Comparison of ENCODE assay signal across 16 cellular contexts in genomic region chr12:117564885-117565284, GRCh38.
"Had no signal": no experiment of that assay in that cellular context is flagged by ENCODE, and none has a peak within 500 bp of the region (broad histone marks: within the 10 kb centered on the region; RNA-seq: fewer than 3 reads in every experiment).

No MANE protein-coding gene starts in this region.

- H3K4me1 Mint-ChIP-seq: activated CD4-positive, alpha-beta memory T cell treated with anti-CD3 and anti-CD28 coated beads, Interleukin-2, amount 10 ng/mL, durations not matched to agents 7 days and 5 days; stimulated activated naive B cell treated with anti-CD40 and anti-IgM and Interleukin-4, amounts not matched to agents 10 μg/mL and 1 μg/mL and 100 μg/mL, for 72 hours had no signal

- H3K27me3 ChIP-seq: breast epithelium, gastrocnemius medialis, left lung, right lobe of liver had no signal

- H3K36me3 Mint-ChIP-seq: activated naive CD8-positive, alpha-beta T cell; stimulated activated naive B cell treated with anti-CD40 and anti-IgM and Interleukin-4, amounts not matched to agents 10 μg/mL and 1 μg/mL and 100 μg/mL, for 72 hours had no signal

- H3K36me3 ChIP-seq: breast epithelium, gastrocnemius medialis, left lung, right lobe of liver, spleen had no signal

- ATAC-seq: gastrocnemius medialis; left lung; right lobe of liver; stimulated activated naive B cell treated with anti-CD40 and anti-IgM and Interleukin-4, amounts not matched to agents 10 μg/mL and 1 μg/mL and 100 μg/mL, for 72 hours had no signal

- H3K4me3 Mint-ChIP-seq: activated CD4-positive, alpha-beta memory T cell treated with anti-CD3 and anti-CD28 coated beads, Interleukin-2, amount 10 ng/mL, durations not matched to agents 7 days and 5 days; activated naive CD8-positive, alpha-beta T cell; stimulated activated naive B cell treated with anti-CD40 and anti-IgM and Interleukin-4, amounts not matched to agents 10 μg/mL and 1 μg/mL and 100 μg/mL, for 72 hours had no signal

- H3K27me3 Mint-ChIP-seq: activated CD4-positive, alpha-beta memory T cell treated with anti-CD3 and anti-CD28 coated beads, Interleukin-2, amount 10 ng/mL, durations not matched to agents 7 days and 5 days had no signal

- H3K27ac Mint-ChIP-seq: activated CD4-positive, alpha-beta memory T cell treated with anti-CD3 and anti-CD28 coated beads, Interleukin-2, amount 10 ng/mL, durations not matched to agents 7 days and 5 days; activated naive CD8-positive, alpha-beta T cell; progenitor cell of endocrine pancreas; stimulated activated naive B cell treated with anti-CD40 and anti-IgM and Interleukin-4, amounts not matched to agents 10 μg/mL and 1 μg/mL and 100 μg/mL, for 72 hours had no signal

- DNase-seq: activated CD4-positive, alpha-beta memory T cell treated with anti-CD3 and anti-CD28 coated beads, Interleukin-2, amount 10 ng/mL, durations not matched to agents 7 days and 5 days; activated CD4-positive, alpha-beta T cell treated with anti-CD3 and anti-CD28 coated beads for 1 hour; activated gamma-delta T cell; activated T-cell treated with anti-CD3 and anti-CD28 coated beads, Interleukin-2, amount 50 U/mL, for 48 hours; effector CD8-positive, alpha-beta T cell; gastrocnemius medialis; left lung; mesenchymal stem cell; right lobe of liver; spleen; stimulated activated CD4-positive, alpha-beta T cell treated with anti-CD3 and anti-CD28 coated beads, Interleukin-1b, Interleukin-23, amount 100 ng/mL, for 48 hours; stimulated activated naive B cell treated with anti-CD40 and anti-IgM and Interleukin-4, amounts not matched to agents 10 μg/mL and 1 μg/mL and 100 μg/mL, for 72 hours; trophoblast cell had no signal

- H3K4me3 ChIP-seq: breast epithelium, gastrocnemius medialis, left lung, right lobe of liver, spleen had no signal
